In the genomic region with DNA sequence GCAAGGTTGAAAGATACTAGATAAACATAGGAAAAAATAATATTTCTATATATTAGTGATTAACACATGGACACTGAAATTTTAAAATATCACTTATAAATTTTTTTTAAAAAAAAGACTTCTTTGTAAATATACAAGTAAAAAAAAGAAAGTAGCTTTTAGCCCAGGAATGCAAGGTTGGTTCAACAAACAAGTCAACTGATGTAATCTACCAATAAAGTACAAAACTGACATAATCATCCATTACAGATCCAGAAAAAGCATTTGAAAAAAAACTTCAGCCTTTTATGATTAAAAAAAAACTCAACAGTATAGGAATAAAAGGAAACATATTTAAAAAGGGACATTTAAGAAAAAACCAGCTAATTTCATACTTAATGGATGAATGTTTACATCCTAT, we compare ENCODE assay signal across 24 cellular contexts. TPM values are rescaled to one million over a fixed set of nuclear protein-coding genes. Genes with fewer than 3 reads are reported as not detected.
DNase-seq lines count a peak whose midpoint lies in the region; ATAC-seq and TF ChIP-seq lines count a peak whose summit lies in the region.
"Had no signal": no experiment of that assay in that cellular context is flagged by ENCODE, and none has a peak within 500 bp of the region (broad histone marks: within the 10 kb centered on the region; RNA-seq: fewer than 3 reads in every experiment).

No MANE protein-coding gene starts in this region.

- no peak overlapping the region for H3K27ac ChIP-seq in OCI-LY7 (ENCODE audit: low read depth, low read length, poor library complexity, severe bottlenecking)
- H3K27ac ChIP-seq: adrenal gland, psoas muscle, spleen had no signal

- DNase-seq in HFFc6 (peak; percentile 4), OCI-LY7 (ENCODE audit: low spot score) (peak; percentile 4), fibroblast of mammary gland (ENCODE audit: low read depth) (peak; percentile 25), renal cortical epithelial cell (ENCODE audit: low read depth) (peak; percentile 6), left lobe of liver (ENCODE audit: low spot score) (no peak), putamen (ENCODE audit: low spot score) (no peak)
- DNase-seq: activated CD4-positive, alpha-beta memory T cell treated with anti-CD3 and anti-CD28 coated beads for 36 hours; activated CD4-positive, CD25-positive, alpha-beta regulatory T cell; activated gamma-delta T cell treated with Interleukin-2 at 50 U/mL for 16 hours; adrenal gland; BE2C; head of caudate nucleus; MV-4-11; NCI-H1694 treated with DMSO at 0.1 percent for 48 hours; NCI-H446; NK-92 treated with Interleukin-12 subunit alpha and Interleukin-12 subunit beta, amount 100 ng/mL, for 24 hours; psoas muscle; SK-N-SH; spleen; stimulated activated CD4-positive, alpha-beta T cell treated with anti-CD3 and anti-CD28 coated beads, Interleukin-4, amount 100 ng/mL, for 24 hours; stimulated activated naive CD8-positive, alpha-beta T cell treated with anti-CD3 and anti-CD28 coated beads, Interleukin-15, amount 100 ng/mL, for 72 hours; trophoblast cell had no signal

- TF ChIP-seq CTCF in HFFc6 (IDR thresholded peaks at IDR 0.05) (no peak), OCI-LY7 (conservative IDR thresholded peaks at IDR 0.05; ENCODE audit: low read length) (no peak), fibroblast of mammary gland (conservative IDR thresholded peaks at IDR 0.05; ENCODE audit: control insufficient read depth, insufficient read depth, low read depth, low read length) (no peak)

- H4K20me1 ChIP-seq in OCI-LY7 (ENCODE audit: insufficient read depth, low read length) = no peaks in the 10 kb centered on the region

- no TSS peak for BruUV-seq in OCI-LY7 (replicated peaks; lab: Mats Ljungman, UMichigan)

- H2AFZ ChIP-seq in OCI-LY7 (ENCODE audit: low read length) = no peak overlapping the region

- CTCF ChIA-PET in OCI-LY7 (lab: Charles Lee; ENCODE audit: unreplicated experiment) = no interaction called here

- POLR2A ChIA-PET in OCI-LY7 (lab: Charles Lee) = interaction anchor here (0.7 kb wide), 1 partner anchor 1809 kb away, joined by 5 read pairs; no protein-coding TSS in a partner anchor

- no peaks in the 10 kb centered on the region for H3K4me1 Mint-ChIP-seq in HFFc6 (ENCODE audit: low read depth)
- H3K4me1 Mint-ChIP-seq: stimulated activated naive CD8-positive, alpha-beta T cell treated with anti-CD3 and anti-CD28 coated beads, Interleukin-15, amount 100 ng/mL, for 72 hours had no signal

- intact Hi-C loops in OCI-LY7 (cut with micrococcal nuclease; ENCODE audit: unreplicated experiment) = no loop called here

- peaks cover 2% of the 10 kb centered on the region; the same call in 1 of the 2 replicates for H3K27me3 Mint-ChIP-seq in HFFc6 (ENCODE audit: insufficient read depth)
- H3K27me3 Mint-ChIP-seq: activated CD4-positive, alpha-beta memory T cell treated with anti-CD3 and anti-CD28 coated beads for 36 hours; stimulated activated naive CD8-positive, alpha-beta T cell treated with anti-CD3 and anti-CD28 coated beads, Interleukin-15, amount 100 ng/mL, for 72 hours had no signal

- no peaks in the 10 kb centered on the region for H3K79me2 ChIP-seq in OCI-LY7 (ENCODE audit: insufficient read depth, low read depth, low read length)

- H3K36me3 Mint-ChIP-seq in HFFc6 (ENCODE audit: low read depth) = peaks cover 35% of the 10 kb centered on the region

- no peaks in the 10 kb centered on the region for H3K9me2 ChIP-seq in OCI-LY7 (ENCODE audit: insufficient read depth, low read length)
- H3K9me2 ChIP-seq: SK-N-SH had no signal

- ATAC-seq in GM18861 (IDR thresholded peaks at IDR 0.05; ENCODE audit: unreplicated experiment) (no peak), left lobe of liver (no peak)
- ATAC-seq: psoas muscle; stimulated activated naive CD8-positive, alpha-beta T cell treated with anti-CD3 and anti-CD28 coated beads, Interleukin-15, amount 100 ng/mL, for 72 hours had no signal

- H3K4me1 ChIP-seq in OCI-LY7 (ENCODE audit: insufficient read depth, low read length, poor library complexity, severe bottlenecking) = no peaks in the 10 kb centered on the region
- H3K4me1 ChIP-seq: adrenal gland, BE2C, psoas muscle, spleen had no signal

- peaks cover 29% of the 10 kb centered on the region for H3K9me3 Mint-ChIP-seq in HFFc6

- H3K27ac Mint-ChIP-seq in HFFc6 = no peak overlapping the region
- H3K27ac Mint-ChIP-seq: activated CD4-positive, alpha-beta memory T cell treated with anti-CD3 and anti-CD28 coated beads for 36 hours; T-helper 2 cell treated with Interferon-gamma antibody and Interleukin-4, amounts not matched to agents 5 μg/mL and 100 μg/mL, for 36 hours had no signal

- no peak overlapping the region for H3K4me3 Mint-ChIP-seq in HFFc6
- H3K4me3 Mint-ChIP-seq: activated CD4-positive, alpha-beta memory T cell treated with anti-CD3 and anti-CD28 coated beads for 36 hours; stimulated activated naive CD8-positive, alpha-beta T cell treated with anti-CD3 and anti-CD28 coated beads, Interleukin-15, amount 100 ng/mL, for 72 hours; T-helper 2 cell treated with Interferon-gamma antibody and Interleukin-4, amounts not matched to agents 5 μg/mL and 100 μg/mL, for 36 hours had no signal

- H3K4me2 ChIP-seq in OCI-LY7 (ENCODE audit: low read length) = no peak overlapping the region
- H3K4me2 ChIP-seq: SK-N-SH had no signal

- H3K9me3 ChIP-seq in OCI-LY7 (ENCODE audit: low read length) = peaks cover 4% of the 10 kb centered on the region; the same call in 1 of the 2 replicates
- H3K9me3 ChIP-seq: BE2C, SK-N-SH had no signal

- no peak overlapping the region for H3K4me3 ChIP-seq in OCI-LY7 (ENCODE audit: low read depth, low read length, poor library complexity, severe bottlenecking)
- no peak overlapping the region for H3K4me3 ChIP-seq in fibroblast of mammary gland (ENCODE audit: control insufficient read depth, low read depth, low read length)
- H3K4me3 ChIP-seq: adrenal gland, psoas muscle, spleen had no signal

- H3K36me3 ChIP-seq in OCI-LY7 (ENCODE audit: insufficient read depth, low read length) = no peaks in the 10 kb centered on the region
- H3K36me3 ChIP-seq: adrenal gland, BE2C had no signal

RNA-seq across cellular contexts. Expression of a gene that starts 48.4 kb away (rescaled TPM):
- total RNA-seq in HFFc6 (2021; fragmentation: NEBNext Ultra II Directional; extraction: Animal tissue kit (Norgen Biotek cat#: 25700)) = 10 to 100 TPM; 12.7 to 21.1 (median 14.7) TPM
- total RNA-seq in OCI-LY7 (2014; rRNA removed; shearing (Covaris generic)) = 10.8 and 15.0 TPM in 2 replicates
- total RNA-seq in OCI-LY7 (2022) (25.7 and 31.0 TPM in 2 replicates), renal cortical epithelial cell (12.5 and 48.7 TPM in 2 replicates), left lobe of liver (9.7 TPM)

RNA-seq across cellular contexts. Expression of a gene that starts 48.6 kb away (rescaled TPM):
- 1 to 10 TPM; 1.7 to 2.5 (median 2.1) TPM for total RNA-seq in HFFc6 (2021; fragmentation: NEBNext Ultra II Directional; extraction: Animal tissue kit (Norgen Biotek cat#: 25700))
- 2.1 and 2.3 TPM in 2 replicates for total RNA-seq in OCI-LY7 (2014; rRNA removed; shearing (Covaris generic))
- total RNA-seq in OCI-LY7 (2022) = 2.2 and 2.6 TPM in 2 replicates
- 3.8 and 7.7 TPM in 2 replicates for total RNA-seq in renal cortical epithelial cell
- 3.2 TPM for total RNA-seq in left lobe of liver

Comparison
In these comparisons a context has a peak if more than half of its experiments do, and no peak if none do; other contexts are left out.
1. DNase-seq: peak in HFFc6 (single experiment), OCI-LY7 (single experiment), fibroblast of mammary gland (single experiment) and renal cortical epithelial cell (single experiment); none in left lobe of liver (single experiment) and putamen (single experiment).